Comparison of ENCODE assay signal across 1 cellular context in genomic region chr11:22666700-22667439, GRCh38.
TF ChIP-seq lines count a peak whose summit lies in the region.

No MANE protein-coding gene starts in this region.

TF ChIP-seq in GM12878, 131 proteins besides CTCF, POLR2A, EP300 and RAD21:
- TF ChIP-seq NRF1 (conservative IDR thresholded peaks at IDR 0.05; ENCODE audit: low read depth, low read length) (no peak), LARP7 (IDR thresholded peaks at IDR 0.05) (peak; percentile 72), FOXK2 (IDR thresholded peaks at IDR 0.05) (no peak), ASH2L (IDR thresholded peaks at IDR 0.05; ENCODE audit: borderline replicate concordance, low read depth) (0 out of 2 replicates have a peak, but pooled peaks have one; percentile 52), MTA2 (IDR thresholded peaks at IDR 0.05; ENCODE audit: low read depth) (0 out of 2 replicates have a peak, but pooled peaks have one; percentile 18), BACH1 (IDR thresholded peaks at IDR 0.05; ENCODE audit: borderline replicate concordance) (0 out of 2 replicates have a peak, but pooled peaks have one; percentile 43), IKZF1 (conservative IDR thresholded peaks at IDR 0.05) (peak; percentile 65), RUNX3 (IDR thresholded peaks at IDR 0.05; ENCODE audit: low read length) (peak; percentile 39), MXI1 (IDR thresholded peaks at IDR 0.05; ENCODE audit: low read depth, low read length) (0 out of 2 replicates have a peak, but pooled peaks have one; percentile 23), GABPA (IDR thresholded peaks at IDR 0.05; ENCODE audit: low read depth) (no peak), CBX5 (IDR thresholded peaks at IDR 0.05; ENCODE audit: low read depth) (0 out of 2 replicates have a peak, but pooled peaks have one; percentile 33), HDAC6 (IDR thresholded peaks at IDR 0.05; ENCODE audit: unreplicated experiment) (no peak), BHLHE40 (IDR thresholded peaks at IDR 0.05; ENCODE audit: borderline replicate concordance in 1 of 2, low read depth in 2 of 2, low read length in 1 of 2) (peak; percentile 67 to 88; a peak in 3 of 4 replicates), CHD1 (IDR thresholded peaks at IDR 0.05; ENCODE audit: low read depth, low read length) (0 out of 2 replicates have a peak, but pooled peaks have one; percentile 58), SIN3A (IDR thresholded peaks at IDR 0.05; ENCODE audit: low read depth, low read length) (peak; percentile 49; the same call in 1 of the 2 replicates), REST (IDR thresholded peaks at IDR 0.05; ENCODE audit: low read depth, low read length) (no peak), GATAD2B (conservative IDR thresholded peaks at IDR 0.05; ENCODE audit: low read depth) (peak; percentile 76), SMARCA5 (IDR thresholded peaks at IDR 0.05) (peak; percentile 39; the same call in 1 of the 2 replicates), EGR1 (IDR thresholded peaks at IDR 0.05; ENCODE audit: borderline replicate concordance in 1 of 2, low read depth in 2 of 2, low read length in 2 of 2) (peak in 1 of 2 experiments; percentile 31; a peak in 1 of 3 replicates), ZBTB33 (IDR thresholded peaks at IDR 0.05) (no peak), BCL3 (IDR thresholded peaks at IDR 0.05; ENCODE audit: borderline replicate concordance, insufficient read depth, low read depth, low read length, poor library complexity, severe bottlenecking) (no peak), ZNF207 (IDR thresholded peaks at IDR 0.05; ENCODE audit: borderline replicate concordance) (no peak), NR2F1 (conservative IDR thresholded peaks at IDR 0.05) (peak; percentile 92), CHD2 (IDR thresholded peaks at IDR 0.05; ENCODE audit: borderline replicate concordance, low read depth, low read length) (peak; percentile 78), POLR2AphosphoS2 (IDR thresholded peaks at IDR 0.05; ENCODE audit: low read depth, low read length) (peak; percentile 41; the same call in 1 of the 2 replicates), HDAC2 (IDR thresholded peaks at IDR 0.05) (no peak), DPF2 (IDR thresholded peaks at IDR 0.05) (peak; percentile 76)
- TF ChIP-seq, protein P1, sequence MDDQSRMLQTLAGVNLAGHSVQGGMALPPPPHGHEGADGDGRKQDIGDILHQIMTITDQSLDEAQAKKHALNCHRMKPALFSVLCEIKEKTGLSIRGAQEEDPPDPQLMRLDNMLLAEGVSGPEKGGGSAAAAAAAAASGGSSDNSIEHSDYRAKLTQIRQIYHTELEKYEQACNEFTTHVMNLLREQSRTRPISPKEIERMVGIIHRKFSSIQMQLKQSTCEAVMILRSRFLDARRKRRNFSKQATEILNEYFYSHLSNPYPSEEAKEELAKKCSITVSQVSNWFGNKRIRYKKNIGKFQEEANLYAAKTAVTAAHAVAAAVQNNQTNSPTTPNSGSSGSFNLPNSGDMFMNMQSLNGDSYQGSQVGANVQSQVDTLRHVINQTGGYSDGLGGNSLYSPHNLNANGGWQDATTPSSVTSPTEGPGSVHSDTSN (IDR thresholded peaks at IDR 0.05; ENCODE audit: insufficient replicate concordance, low read depth, low read length), result no peak
- TF ChIP-seq, protein P2, sequence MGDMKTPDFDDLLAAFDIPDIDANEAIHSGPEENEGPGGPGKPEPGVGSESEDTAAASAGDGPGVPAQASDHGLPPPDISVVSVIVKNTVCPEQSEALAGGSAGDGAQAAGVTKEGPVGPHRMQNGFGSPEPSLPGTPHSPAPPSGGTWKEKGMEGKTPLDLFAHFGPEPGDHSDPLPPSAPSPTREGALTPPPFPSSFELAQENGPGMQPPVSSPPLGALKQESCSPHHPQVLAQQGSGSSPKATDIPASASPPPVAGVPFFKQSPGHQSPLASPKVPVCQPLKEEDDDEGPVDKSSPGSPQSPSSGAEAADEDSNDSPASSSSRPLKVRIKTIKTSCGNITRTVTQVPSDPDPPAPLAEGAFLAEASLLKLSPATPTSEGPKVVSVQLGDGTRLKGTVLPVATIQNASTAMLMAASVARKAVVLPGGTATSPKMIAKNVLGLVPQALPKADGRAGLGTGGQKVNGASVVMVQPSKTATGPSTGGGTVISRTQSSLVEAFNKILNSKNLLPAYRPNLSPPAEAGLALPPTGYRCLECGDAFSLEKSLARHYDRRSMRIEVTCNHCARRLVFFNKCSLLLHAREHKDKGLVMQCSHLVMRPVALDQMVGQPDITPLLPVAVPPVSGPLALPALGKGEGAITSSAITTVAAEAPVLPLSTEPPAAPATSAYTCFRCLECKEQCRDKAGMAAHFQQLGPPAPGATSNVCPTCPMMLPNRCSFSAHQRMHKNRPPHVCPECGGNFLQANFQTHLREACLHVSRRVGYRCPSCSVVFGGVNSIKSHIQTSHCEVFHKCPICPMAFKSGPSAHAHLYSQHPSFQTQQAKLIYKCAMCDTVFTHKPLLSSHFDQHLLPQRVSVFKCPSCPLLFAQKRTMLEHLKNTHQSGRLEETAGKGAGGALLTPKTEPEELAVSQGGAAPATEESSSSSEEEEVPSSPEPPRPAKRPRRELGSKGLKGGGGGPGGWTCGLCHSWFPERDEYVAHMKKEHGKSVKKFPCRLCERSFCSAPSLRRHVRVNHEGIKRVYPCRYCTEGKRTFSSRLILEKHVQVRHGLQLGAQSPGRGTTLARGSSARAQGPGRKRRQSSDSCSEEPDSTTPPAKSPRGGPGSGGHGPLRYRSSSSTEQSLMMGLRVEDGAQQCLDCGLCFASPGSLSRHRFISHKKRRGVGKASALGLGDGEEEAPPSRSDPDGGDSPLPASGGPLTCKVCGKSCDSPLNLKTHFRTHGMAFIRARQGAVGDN (IDR thresholded peaks at IDR 0.05), result peak; percentile 59
- TF ChIP-seq, protein P3, sequence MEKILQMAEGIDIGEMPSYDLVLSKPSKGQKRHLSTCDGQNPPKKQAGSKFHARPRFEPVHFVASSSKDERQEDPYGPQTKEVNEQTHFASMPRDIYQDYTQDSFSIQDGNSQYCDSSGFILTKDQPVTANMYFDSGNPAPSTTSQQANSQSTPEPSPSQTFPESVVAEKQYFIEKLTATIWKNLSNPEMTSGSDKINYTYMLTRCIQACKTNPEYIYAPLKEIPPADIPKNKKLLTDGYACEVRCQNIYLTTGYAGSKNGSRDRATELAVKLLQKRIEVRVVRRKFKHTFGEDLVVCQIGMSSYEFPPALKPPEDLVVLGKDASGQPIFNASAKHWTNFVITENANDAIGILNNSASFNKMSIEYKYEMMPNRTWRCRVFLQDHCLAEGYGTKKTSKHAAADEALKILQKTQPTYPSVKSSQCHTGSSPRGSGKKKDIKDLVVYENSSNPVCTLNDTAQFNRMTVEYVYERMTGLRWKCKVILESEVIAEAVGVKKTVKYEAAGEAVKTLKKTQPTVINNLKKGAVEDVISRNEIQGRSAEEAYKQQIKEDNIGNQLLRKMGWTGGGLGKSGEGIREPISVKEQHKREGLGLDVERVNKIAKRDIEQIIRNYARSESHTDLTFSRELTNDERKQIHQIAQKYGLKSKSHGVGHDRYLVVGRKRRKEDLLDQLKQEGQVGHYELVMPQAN (conservative IDR thresholded peaks at IDR 0.05), result 0 out of 2 replicates have a peak, but pooled peaks have one; percentile 24
